Comparison of ENCODE assay signal across 11 cellular contexts in the genomic region with DNA sequence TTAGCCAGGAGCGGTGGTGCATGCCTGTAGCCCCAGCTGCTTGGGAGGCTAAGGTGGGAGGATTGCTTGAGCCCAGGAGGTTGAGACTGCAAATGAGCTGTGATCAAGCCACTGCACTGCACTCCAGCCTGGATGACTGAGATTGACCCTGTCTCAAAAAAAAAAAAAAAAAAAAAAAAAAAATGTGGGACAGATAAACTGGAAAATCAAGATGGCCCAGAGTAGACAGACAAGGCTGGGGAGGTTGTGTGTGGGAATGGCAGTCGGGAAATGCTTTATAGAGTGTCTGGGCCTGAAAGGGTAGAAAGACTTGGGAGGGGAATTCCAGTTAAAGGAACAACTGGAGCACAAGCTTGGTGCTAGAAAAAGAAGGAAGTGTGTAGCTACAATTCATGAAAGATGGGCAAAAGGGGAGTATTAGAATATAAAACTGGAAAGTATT. TPM values are rescaled to one million over a fixed set of nuclear protein-coding genes. Genes with fewer than 3 reads are reported as not detected.
DNase-seq lines count a peak whose midpoint lies in the region; ATAC-seq and TF ChIP-seq lines count a peak whose summit lies in the region.
"Had no signal": no experiment of that assay in that cellular context is flagged by ENCODE, and none has a peak within 500 bp of the region (broad histone marks: within the 10 kb centered on the region; RNA-seq: fewer than 3 reads in every experiment).

No MANE protein-coding gene starts in this region.

- peak overlapping the region; percentile 53 for H3K4me3 Mint-ChIP-seq in T-helper 17 cell

- H3K27ac Mint-ChIP-seq in T-helper 17 cell = peak overlapping the region; percentile 14

- TF ChIP-seq CTCF in GM12875 (IDR thresholded peaks at IDR 0.05; ENCODE audit: borderline replicate concordance, insufficient read depth, low read depth, low read length) = no peak

- ATAC-seq in T-helper 17 cell (no peak), GM19395 (IDR thresholded peaks at IDR 0.05; ENCODE audit: unreplicated experiment) (no peak)

- no peak overlapping the region for H2AFZ ChIP-seq in ACC112 (ENCODE audit: low read length, unreplicated experiment)

- DNase-seq in T-helper 17 cell (no peak), hepatic stellate cell (ENCODE audit: low spot score) (no peak), NCI-H345 (lab: John Stamatoyannopoulos, UW) (no peak), SHP77 (lab: John Stamatoyannopoulos, UW) (no peak)
- DNase-seq: effector CD8-positive, alpha-beta T cell; NCI-H1694 had no signal

- H3K79me2 ChIP-seq in ACC112 (ENCODE audit: control insufficient read depth, insufficient read depth, low read length, unreplicated experiment) = peaks cover 76% of the 10 kb centered on the region

- peaks cover 29% of the 10 kb centered on the region for H3K4me1 ChIP-seq in ACC112 (ENCODE audit: control insufficient read depth, insufficient read depth, low read length, unreplicated experiment)

- H3K27me3 ChIP-seq in ACC112 (ENCODE audit: insufficient read depth, low read length) = no peaks in the 10 kb centered on the region

- peaks cover 47% of the 10 kb centered on the region for H3K4me1 Mint-ChIP-seq in T-helper 17 cell

- no peaks in the 10 kb centered on the region for H3K27me3 Mint-ChIP-seq in T-helper 17 cell

- no peaks in the 10 kb centered on the region for H3K9me3 ChIP-seq in T-helper 17 cell (ENCODE audit: control insufficient read depth, low read length, poor library complexity, severe bottlenecking)

- H3K4me3 ChIP-seq in ACC112 (ENCODE audit: low read depth, low read length) (peak overlapping the region; percentile 88), GM12875 (ENCODE audit: low read depth, low read length) (peak overlapping the region; percentile 55), iPS-11a (ENCODE audit: low read depth, low read length) (peak overlapping the region; percentile 96)

- H3K27ac ChIP-seq in ACC112 (ENCODE audit: low read depth, low read length) = no peak overlapping the region

- H3K36me3 ChIP-seq in ACC112 (ENCODE audit: insufficient read depth, low read length) = peaks cover 27% of the 10 kb centered on the region

- H3K36me3 Mint-ChIP-seq in T-helper 17 cell (ENCODE audit: low read depth) = peaks cover 5% of the 10 kb centered on the region

RNA-seq across cellular contexts. Expression of a gene that starts 18.2 kb away (rescaled TPM):
- 100 to 1,000 TPM; 146 to 163 TPM for total RNA-seq in T-helper 17 cell

RNA-seq across cellular contexts. Expression of a gene that starts 23.1 kb away (rescaled TPM):
- 100 to 1,000 TPM; 233 to 240 TPM for total RNA-seq in T-helper 17 cell

RNA-seq across cellular contexts. Expression of a gene that starts 24.9 kb away (rescaled TPM):
- total RNA-seq in T-helper 17 cell = not detected
- total RNA-seq: mucosa of gallbladder had no signal

RNA-seq across cellular contexts. Expression of a gene that starts 25.7 kb away (rescaled TPM):
- 100 to 1,000 TPM; 103 to 119 TPM for total RNA-seq in T-helper 17 cell

RNA-seq across cellular contexts. Expression of a gene that starts 52.3 kb away (rescaled TPM):
- total RNA-seq in T-helper 17 cell = 100 to 1,000 TPM; 271 to 305 TPM
